Comparison of ENCODE assay signal across 3 cellular contexts in genomic region chr5:52428977-52429474, GRCh38.
TF ChIP-seq lines count a peak whose summit lies in the region.

No MANE protein-coding gene starts in this region.

TF ChIP-seq in H1, 55 proteins besides CTCF, POLR2A, EP300 and RAD21 (continued from another document):
- TF ChIP-seq BACH1 (IDR thresholded peaks at IDR 0.05; ENCODE audit: low read length) (no peak), NRF1 (IDR thresholded peaks at IDR 0.05; ENCODE audit: low read depth, low read length) (no peak), BCL11A (IDR thresholded peaks at IDR 0.05; ENCODE audit: low read depth in 2 of 2, low read length in 2 of 2) (no peak), CEBPB (IDR thresholded peaks at IDR 0.05; ENCODE audit: low read depth, low read length) (no peak), RFX5 (IDR thresholded peaks at IDR 0.05; ENCODE audit: borderline replicate concordance, low read depth, low read length) (no peak), HDAC6 (IDR thresholded peaks at IDR 0.05; ENCODE audit: low read depth, low read length) (no peak), YY1 (IDR thresholded peaks at IDR 0.05; ENCODE audit: low read depth, low read length) (no peak), BRCA1 (IDR thresholded peaks at IDR 0.05; ENCODE audit: low read depth, low read length) (no peak), SAP30 (IDR thresholded peaks at IDR 0.05; ENCODE audit: insufficient read depth, insufficient replicate concordance, low read length) (no peak), SP1 (IDR thresholded peaks at IDR 0.05; ENCODE audit: low read depth, low read length) (no peak), CHD2 (IDR thresholded peaks at IDR 0.05; ENCODE audit: low read length) (no peak), FOSL1 (IDR thresholded peaks at IDR 0.05; ENCODE audit: insufficient read depth, low read depth, low read length) (no peak)

TF ChIP-seq in neural cell, 6 proteins besides CTCF, POLR2A, EP300 and RAD21 (continued from another document):
- TF ChIP-seq, protein P1, sequence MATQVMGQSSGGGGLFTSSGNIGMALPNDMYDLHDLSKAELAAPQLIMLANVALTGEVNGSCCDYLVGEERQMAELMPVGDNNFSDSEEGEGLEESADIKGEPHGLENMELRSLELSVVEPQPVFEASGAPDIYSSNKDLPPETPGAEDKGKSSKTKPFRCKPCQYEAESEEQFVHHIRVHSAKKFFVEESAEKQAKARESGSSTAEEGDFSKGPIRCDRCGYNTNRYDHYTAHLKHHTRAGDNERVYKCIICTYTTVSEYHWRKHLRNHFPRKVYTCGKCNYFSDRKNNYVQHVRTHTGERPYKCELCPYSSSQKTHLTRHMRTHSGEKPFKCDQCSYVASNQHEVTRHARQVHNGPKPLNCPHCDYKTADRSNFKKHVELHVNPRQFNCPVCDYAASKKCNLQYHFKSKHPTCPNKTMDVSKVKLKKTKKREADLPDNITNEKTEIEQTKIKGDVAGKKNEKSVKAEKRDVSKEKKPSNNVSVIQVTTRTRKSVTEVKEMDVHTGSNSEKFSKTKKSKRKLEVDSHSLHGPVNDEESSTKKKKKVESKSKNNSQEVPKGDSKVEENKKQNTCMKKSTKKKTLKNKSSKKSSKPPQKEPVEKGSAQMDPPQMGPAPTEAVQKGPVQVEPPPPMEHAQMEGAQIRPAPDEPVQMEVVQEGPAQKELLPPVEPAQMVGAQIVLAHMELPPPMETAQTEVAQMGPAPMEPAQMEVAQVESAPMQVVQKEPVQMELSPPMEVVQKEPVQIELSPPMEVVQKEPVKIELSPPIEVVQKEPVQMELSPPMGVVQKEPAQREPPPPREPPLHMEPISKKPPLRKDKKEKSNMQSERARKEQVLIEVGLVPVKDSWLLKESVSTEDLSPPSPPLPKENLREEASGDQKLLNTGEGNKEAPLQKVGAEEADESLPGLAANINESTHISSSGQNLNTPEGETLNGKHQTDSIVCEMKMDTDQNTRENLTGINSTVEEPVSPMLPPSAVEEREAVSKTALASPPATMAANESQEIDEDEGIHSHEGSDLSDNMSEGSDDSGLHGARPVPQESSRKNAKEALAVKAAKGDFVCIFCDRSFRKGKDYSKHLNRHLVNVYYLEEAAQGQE (IDR thresholded peaks at IDR 0.05; ENCODE audit: borderline replicate concordance), result peak; percentile 72
TF ChIP-seq in neural cell: peak in this region for 2.

TF ChIP-seq in SK-N-SH, 30 proteins besides CTCF, POLR2A, EP300 and RAD21 (continued from another document):
- TF ChIP-seq POLR2AphosphoS5 (IDR thresholded peaks at IDR 0.05; ENCODE audit: low read depth, low read length) (no peak), SIN3A (IDR thresholded peaks at IDR 0.05; ENCODE audit: borderline replicate concordance, low read depth, low read length) (no peak), FOXM1 (IDR thresholded peaks at IDR 0.05; ENCODE audit: low read depth) (no peak), NFIC (IDR thresholded peaks at IDR 0.05; ENCODE audit: borderline replicate concordance) (no peak), ELF1 (IDR thresholded peaks at IDR 0.05) (no peak), GATA2 (CRISPR knock-in tag; IDR thresholded peaks at IDR 0.05) (no peak), TEAD4 (IDR thresholded peaks at IDR 0.05; ENCODE audit: borderline replicate concordance, insufficient read depth) (no peak), TCF12 (IDR thresholded peaks at IDR 0.05) (no peak)
- TF ChIP-seq, protein P2, sequence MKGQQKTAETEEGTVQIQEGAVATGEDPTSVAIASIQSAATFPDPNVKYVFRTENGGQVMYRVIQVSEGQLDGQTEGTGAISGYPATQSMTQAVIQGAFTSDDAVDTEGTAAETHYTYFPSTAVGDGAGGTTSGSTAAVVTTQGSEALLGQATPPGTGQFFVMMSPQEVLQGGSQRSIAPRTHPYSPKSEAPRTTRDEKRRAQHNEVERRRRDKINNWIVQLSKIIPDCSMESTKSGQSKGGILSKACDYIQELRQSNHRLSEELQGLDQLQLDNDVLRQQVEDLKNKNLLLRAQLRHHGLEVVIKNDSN (IDR thresholded peaks at IDR 0.05; ENCODE audit: borderline replicate concordance, low read depth), result no peak
